In genomic region chr12:100539209-100539608, GRCh38 we compare ENCODE assay signal across 1 cellular context.
TF ChIP-seq lines count a peak whose summit lies in the region.

No MANE protein-coding gene starts in this region.

TF ChIP-seq in SK-N-SH treated with all-trans-retinoic acid at 6 μM for 48 hours, 23 proteins besides CTCF, POLR2A, EP300 and RAD21 (continued from another document):
- TF ChIP-seq PATZ1 (CRISPR knock-in tag; IDR thresholded peaks at IDR 0.05; ENCODE audit: borderline replicate concordance): no peak
- TF ChIP-seq CSRNP3 (CRISPR knock-in tag; IDR thresholded peaks at IDR 0.05): no peak
- no peak for TF ChIP-seq ARNTL (CRISPR knock-in tag; IDR thresholded peaks at IDR 0.05; ENCODE audit: borderline replicate concordance, low read depth)
- TF ChIP-seq BACH2 (CRISPR knock-in tag; IDR thresholded peaks at IDR 0.05; ENCODE audit: borderline replicate concordance): no peak
- TF ChIP-seq TOX (CRISPR knock-in tag; IDR thresholded peaks at IDR 0.05; ENCODE audit: borderline replicate concordance): no peak
TF ChIP-seq in SK-N-SH treated with all-trans-retinoic acid at 6 μM for 48 hours: peak in this region for 0.
